1 cellular context compared by ENCODE assay signal in the genomic region with DNA sequence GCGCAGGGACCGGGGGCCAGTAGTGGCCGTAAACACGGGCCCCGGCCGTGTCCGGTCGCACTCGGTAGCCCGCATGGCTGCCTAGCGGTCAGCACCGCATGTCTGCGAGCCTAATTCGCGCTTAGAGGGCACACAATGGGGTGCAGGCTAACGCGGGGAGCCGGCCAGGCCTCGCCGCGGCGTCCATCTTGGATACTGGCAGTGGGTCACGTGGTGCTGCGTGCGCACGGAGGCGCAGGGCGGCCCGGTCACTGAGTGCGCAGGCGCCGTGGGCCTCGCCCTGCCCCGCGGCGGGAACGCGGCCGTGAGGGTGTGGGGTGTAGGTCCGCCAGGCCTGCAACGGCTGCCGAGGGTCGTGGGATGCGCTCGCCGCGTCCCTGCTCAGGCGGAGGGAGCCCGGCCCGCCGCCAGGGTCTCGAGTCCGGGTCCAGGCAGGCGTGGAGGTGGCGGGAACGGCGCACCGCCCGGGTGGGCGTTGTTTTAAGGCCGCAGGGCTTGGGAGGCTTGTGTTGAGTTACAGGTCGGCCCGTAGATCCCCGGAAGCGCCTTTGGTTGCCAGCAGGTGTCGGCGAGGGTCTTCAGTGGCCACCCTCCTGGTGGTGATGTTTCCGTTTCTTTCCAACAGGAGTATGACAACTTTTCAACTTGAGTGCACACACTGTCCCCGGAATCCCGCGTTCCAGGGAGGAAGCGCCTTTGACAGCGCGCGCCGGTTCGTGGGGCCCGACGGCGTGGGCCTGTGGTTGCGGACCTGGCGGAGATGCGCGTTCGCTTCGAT.
TF ChIP-seq lines count a peak whose summit lies in the region.

No MANE protein-coding gene starts in this region.

TF ChIP-seq in H1, 55 proteins besides CTCF, POLR2A, EP300 and RAD21:
- TF ChIP-seq TCF12 (IDR thresholded peaks at IDR 0.05; ENCODE audit: low read depth, low read length) (no peak), TEAD4 (IDR thresholded peaks at IDR 0.05; ENCODE audit: low read depth, low read length) (no peak), POU5F1 (IDR thresholded peaks at IDR 0.05; ENCODE audit: low read depth, low read length) (no peak), USF2 (IDR thresholded peaks at IDR 0.05; ENCODE audit: low read length) (peak; percentile 94), KDM1A (IDR thresholded peaks at IDR 0.05; ENCODE audit: borderline replicate concordance, low read length) (no peak), TAF1 (IDR thresholded peaks at IDR 0.05; ENCODE audit: low read depth, low read length) (peak; percentile 98), BRCA1 (IDR thresholded peaks at IDR 0.05; ENCODE audit: low read depth, low read length) (no peak), SIN3A (conservative IDR thresholded peaks at IDR 0.05 in 1 of 2, IDR thresholded peaks at IDR 0.05 in 1 of 2; ENCODE audit: low read depth in 1 of 2, low read length in 2 of 2) (peak; percentile 20 to 56; a peak in 1 of 4 replicates), SP2 (IDR thresholded peaks at IDR 0.05; ENCODE audit: low read length) (peak; percentile 19; the same call in 1 of the 2 replicates), RBBP5 (IDR thresholded peaks at IDR 0.05; ENCODE audit: borderline replicate concordance, low read depth, low read length) (no peak), TAF7 (optimal IDR thresholded peaks at IDR 0.05; ENCODE audit: borderline replicate concordance, low read depth, low read length) (peak; percentile 84), CTBP2 (IDR thresholded peaks at IDR 0.05; ENCODE audit: borderline replicate concordance, insufficient read depth, insufficient read length, low read length) (no peak), HDAC2 (IDR thresholded peaks at IDR 0.05; ENCODE audit: borderline replicate concordance in 1 of 2, low read depth in 2 of 2, low read length in 2 of 2) (peak in 1 of 2 experiments; percentile 82; a peak in 2 of 4 replicates), PHF8 (conservative IDR thresholded peaks at IDR 0.05; ENCODE audit: low read depth, low read length) (peak; percentile 100), SIRT6 (IDR thresholded peaks at IDR 0.05; ENCODE audit: low read length) (no peak), MAFK (IDR thresholded peaks at IDR 0.05; ENCODE audit: low read depth, low read length) (no peak), ASH2L (IDR thresholded peaks at IDR 0.05; ENCODE audit: low read length) (peak; percentile 75), SP1 (IDR thresholded peaks at IDR 0.05; ENCODE audit: low read depth, low read length) (no peak), CEBPB (IDR thresholded peaks at IDR 0.05; ENCODE audit: low read depth, low read length) (no peak), SRF (IDR thresholded peaks at IDR 0.05; ENCODE audit: low read depth, low read length) (no peak), NANOG (IDR thresholded peaks at IDR 0.05; ENCODE audit: insufficient read depth, low read depth, low read length, poor library complexity, severe bottlenecking) (no peak), JUND (IDR thresholded peaks at IDR 0.05; ENCODE audit: low read length) (no peak), CHD1 (IDR thresholded peaks at IDR 0.05; ENCODE audit: low read depth, low read length) (0 out of 2 replicates have a peak, but pooled peaks have one; percentile 32), SP4 (IDR thresholded peaks at IDR 0.05; ENCODE audit: low read length) (peak; percentile 92), JUN (IDR thresholded peaks at IDR 0.05; ENCODE audit: low read depth, low read length) (no peak), GTF2F1 (IDR thresholded peaks at IDR 0.05; ENCODE audit: borderline replicate concordance, low read depth, low read length) (peak; percentile 66; the same call in 1 of the 2 replicates), SUZ12 (IDR thresholded peaks at IDR 0.05; ENCODE audit: low read length) (no peak), TBP (IDR thresholded peaks at IDR 0.05; ENCODE audit: low read depth, low read length) (peak; percentile 90), ATF2 (IDR thresholded peaks at IDR 0.05; ENCODE audit: low read length) (no peak; the same call in 1 of the 2 replicates), SIX5 (IDR thresholded peaks at IDR 0.05; ENCODE audit: low read depth, low read length) (no peak), RXRA (IDR thresholded peaks at IDR 0.05; ENCODE audit: insufficient read depth, low read depth, low read length) (no peak), RFX5 (IDR thresholded peaks at IDR 0.05; ENCODE audit: borderline replicate concordance, low read depth, low read length) (no peak), BACH1 (IDR thresholded peaks at IDR 0.05; ENCODE audit: low read length) (peak; percentile 71; the same call in 1 of the 2 replicates), CBX8 (IDR thresholded peaks at IDR 0.05; ENCODE audit: borderline replicate concordance, low read depth, low read length) (no peak), HDAC6 (IDR thresholded peaks at IDR 0.05; ENCODE audit: low read depth, low read length) (no peak), GABPA (IDR thresholded peaks at IDR 0.05; ENCODE audit: borderline replicate concordance, insufficient read depth, low read length) (no peak), BCL11A (IDR thresholded peaks at IDR 0.05; ENCODE audit: low read depth in 2 of 2, low read length in 2 of 2) (no peak), CREB1 (IDR thresholded peaks at IDR 0.05) (peak; percentile 60), EGR1 (IDR thresholded peaks at IDR 0.05; ENCODE audit: borderline replicate concordance, low read depth, low read length) (no peak), CHD2 (IDR thresholded peaks at IDR 0.05; ENCODE audit: low read length) (peak; percentile 33; the same call in 1 of the 2 replicates), ZNF274 (IDR thresholded peaks at IDR 0.05; ENCODE audit: borderline replicate concordance, extremely low read depth, low read length) (no peak), POLR2AphosphoS5 (IDR thresholded peaks at IDR 0.05; ENCODE audit: low read depth, low read length) (peak; percentile 96), RNF2 (IDR thresholded peaks at IDR 0.05; ENCODE audit: borderline replicate concordance, low read depth, low read length, missing control alignments, poor library complexity, severe bottlenecking) (no peak), KDM4A (IDR thresholded peaks at IDR 0.05; ENCODE audit: low read depth, low read length, severe bottlenecking) (peak; percentile 54), CBX5 (IDR thresholded peaks at IDR 0.05; ENCODE audit: low read depth, low read length) (no peak), SAP30 (IDR thresholded peaks at IDR 0.05; ENCODE audit: insufficient read depth, insufficient replicate concordance, low read length) (no peak), MAX (IDR thresholded peaks at IDR 0.05) (peak; percentile 96), KDM5A (IDR thresholded peaks at IDR 0.05; ENCODE audit: low read length) (peak; percentile 64; the same call in 1 of the 2 replicates), EZH2 (IDR thresholded peaks at IDR 0.05; ENCODE audit: low read depth, low read length, severe bottlenecking) (no peak), YY1 (IDR thresholded peaks at IDR 0.05; ENCODE audit: low read depth, low read length) (peak; percentile 99), FOSL1 (IDR thresholded peaks at IDR 0.05; ENCODE audit: insufficient read depth, low read depth, low read length) (no peak), NRF1 (IDR thresholded peaks at IDR 0.05; ENCODE audit: low read depth, low read length) (peak; percentile 52)
- TF ChIP-seq, protein P1, sequence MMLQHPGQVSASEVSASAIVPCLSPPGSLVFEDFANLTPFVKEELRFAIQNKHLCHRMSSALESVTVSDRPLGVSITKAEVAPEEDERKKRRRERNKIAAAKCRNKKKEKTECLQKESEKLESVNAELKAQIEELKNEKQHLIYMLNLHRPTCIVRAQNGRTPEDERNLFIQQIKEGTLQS (IDR thresholded peaks at IDR 0.05; ENCODE audit: insufficient read depth, low read depth, low read length), result peak; percentile 66; the same call in 1 of the 2 replicates
- TF ChIP-seq, protein P2, sequence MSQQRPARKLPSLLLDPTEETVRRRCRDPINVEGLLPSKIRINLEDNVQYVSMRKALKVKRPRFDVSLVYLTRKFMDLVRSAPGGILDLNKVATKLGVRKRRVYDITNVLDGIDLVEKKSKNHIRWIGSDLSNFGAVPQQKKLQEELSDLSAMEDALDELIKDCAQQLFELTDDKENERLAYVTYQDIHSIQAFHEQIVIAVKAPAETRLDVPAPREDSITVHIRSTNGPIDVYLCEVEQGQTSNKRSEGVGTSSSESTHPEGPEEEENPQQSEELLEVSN (IDR thresholded peaks at IDR 0.05), result peak; percentile 88
- TF ChIP-seq, protein P3, sequence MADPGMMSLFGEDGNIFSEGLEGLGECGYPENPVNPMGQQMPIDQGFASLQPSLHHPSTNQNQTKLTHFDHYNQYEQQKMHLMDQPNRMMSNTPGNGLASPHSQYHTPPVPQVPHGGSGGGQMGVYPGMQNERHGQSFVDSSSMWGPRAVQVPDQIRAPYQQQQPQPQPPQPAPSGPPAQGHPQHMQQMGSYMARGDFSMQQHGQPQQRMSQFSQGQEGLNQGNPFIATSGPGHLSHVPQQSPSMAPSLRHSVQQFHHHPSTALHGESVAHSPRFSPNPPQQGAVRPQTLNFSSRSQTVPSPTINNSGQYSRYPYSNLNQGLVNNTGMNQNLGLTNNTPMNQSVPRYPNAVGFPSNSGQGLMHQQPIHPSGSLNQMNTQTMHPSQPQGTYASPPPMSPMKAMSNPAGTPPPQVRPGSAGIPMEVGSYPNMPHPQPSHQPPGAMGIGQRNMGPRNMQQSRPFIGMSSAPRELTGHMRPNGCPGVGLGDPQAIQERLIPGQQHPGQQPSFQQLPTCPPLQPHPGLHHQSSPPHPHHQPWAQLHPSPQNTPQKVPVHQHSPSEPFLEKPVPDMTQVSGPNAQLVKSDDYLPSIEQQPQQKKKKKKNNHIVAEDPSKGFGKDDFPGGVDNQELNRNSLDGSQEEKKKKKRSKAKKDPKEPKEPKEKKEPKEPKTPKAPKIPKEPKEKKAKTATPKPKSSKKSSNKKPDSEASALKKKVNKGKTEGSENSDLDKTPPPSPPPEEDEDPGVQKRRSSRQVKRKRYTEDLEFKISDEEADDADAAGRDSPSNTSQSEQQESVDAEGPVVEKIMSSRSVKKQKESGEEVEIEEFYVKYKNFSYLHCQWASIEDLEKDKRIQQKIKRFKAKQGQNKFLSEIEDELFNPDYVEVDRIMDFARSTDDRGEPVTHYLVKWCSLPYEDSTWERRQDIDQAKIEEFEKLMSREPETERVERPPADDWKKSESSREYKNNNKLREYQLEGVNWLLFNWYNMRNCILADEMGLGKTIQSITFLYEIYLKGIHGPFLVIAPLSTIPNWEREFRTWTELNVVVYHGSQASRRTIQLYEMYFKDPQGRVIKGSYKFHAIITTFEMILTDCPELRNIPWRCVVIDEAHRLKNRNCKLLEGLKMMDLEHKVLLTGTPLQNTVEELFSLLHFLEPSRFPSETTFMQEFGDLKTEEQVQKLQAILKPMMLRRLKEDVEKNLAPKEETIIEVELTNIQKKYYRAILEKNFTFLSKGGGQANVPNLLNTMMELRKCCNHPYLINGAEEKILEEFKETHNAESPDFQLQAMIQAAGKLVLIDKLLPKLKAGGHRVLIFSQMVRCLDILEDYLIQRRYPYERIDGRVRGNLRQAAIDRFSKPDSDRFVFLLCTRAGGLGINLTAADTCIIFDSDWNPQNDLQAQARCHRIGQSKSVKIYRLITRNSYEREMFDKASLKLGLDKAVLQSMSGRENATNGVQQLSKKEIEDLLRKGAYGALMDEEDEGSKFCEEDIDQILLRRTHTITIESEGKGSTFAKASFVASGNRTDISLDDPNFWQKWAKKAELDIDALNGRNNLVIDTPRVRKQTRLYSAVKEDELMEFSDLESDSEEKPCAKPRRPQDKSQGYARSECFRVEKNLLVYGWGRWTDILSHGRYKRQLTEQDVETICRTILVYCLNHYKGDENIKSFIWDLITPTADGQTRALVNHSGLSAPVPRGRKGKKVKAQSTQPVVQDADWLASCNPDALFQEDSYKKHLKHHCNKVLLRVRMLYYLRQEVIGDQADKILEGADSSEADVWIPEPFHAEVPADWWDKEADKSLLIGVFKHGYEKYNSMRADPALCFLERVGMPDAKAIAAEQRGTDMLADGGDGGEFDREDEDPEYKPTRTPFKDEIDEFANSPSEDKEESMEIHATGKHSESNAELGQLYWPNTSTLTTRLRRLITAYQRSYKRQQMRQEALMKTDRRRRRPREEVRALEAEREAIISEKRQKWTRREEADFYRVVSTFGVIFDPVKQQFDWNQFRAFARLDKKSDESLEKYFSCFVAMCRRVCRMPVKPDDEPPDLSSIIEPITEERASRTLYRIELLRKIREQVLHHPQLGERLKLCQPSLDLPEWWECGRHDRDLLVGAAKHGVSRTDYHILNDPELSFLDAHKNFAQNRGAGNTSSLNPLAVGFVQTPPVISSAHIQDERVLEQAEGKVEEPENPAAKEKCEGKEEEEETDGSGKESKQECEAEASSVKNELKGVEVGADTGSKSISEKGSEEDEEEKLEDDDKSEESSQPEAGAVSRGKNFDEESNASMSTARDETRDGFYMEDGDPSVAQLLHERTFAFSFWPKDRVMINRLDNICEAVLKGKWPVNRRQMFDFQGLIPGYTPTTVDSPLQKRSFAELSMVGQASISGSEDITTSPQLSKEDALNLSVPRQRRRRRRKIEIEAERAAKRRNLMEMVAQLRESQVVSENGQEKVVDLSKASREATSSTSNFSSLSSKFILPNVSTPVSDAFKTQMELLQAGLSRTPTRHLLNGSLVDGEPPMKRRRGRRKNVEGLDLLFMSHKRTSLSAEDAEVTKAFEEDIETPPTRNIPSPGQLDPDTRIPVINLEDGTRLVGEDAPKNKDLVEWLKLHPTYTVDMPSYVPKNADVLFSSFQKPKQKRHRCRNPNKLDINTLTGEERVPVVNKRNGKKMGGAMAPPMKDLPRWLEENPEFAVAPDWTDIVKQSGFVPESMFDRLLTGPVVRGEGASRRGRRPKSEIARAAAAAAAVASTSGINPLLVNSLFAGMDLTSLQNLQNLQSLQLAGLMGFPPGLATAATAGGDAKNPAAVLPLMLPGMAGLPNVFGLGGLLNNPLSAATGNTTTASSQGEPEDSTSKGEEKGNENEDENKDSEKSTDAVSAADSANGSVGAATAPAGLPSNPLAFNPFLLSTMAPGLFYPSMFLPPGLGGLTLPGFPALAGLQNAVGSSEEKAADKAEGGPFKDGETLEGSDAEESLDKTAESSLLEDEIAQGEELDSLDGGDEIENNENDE (IDR thresholded peaks at IDR 0.05; ENCODE audit: insufficient replicate concordance, low read length), result no peak
